21 cellular contexts compared by ENCODE assay signal in the genomic region with DNA sequence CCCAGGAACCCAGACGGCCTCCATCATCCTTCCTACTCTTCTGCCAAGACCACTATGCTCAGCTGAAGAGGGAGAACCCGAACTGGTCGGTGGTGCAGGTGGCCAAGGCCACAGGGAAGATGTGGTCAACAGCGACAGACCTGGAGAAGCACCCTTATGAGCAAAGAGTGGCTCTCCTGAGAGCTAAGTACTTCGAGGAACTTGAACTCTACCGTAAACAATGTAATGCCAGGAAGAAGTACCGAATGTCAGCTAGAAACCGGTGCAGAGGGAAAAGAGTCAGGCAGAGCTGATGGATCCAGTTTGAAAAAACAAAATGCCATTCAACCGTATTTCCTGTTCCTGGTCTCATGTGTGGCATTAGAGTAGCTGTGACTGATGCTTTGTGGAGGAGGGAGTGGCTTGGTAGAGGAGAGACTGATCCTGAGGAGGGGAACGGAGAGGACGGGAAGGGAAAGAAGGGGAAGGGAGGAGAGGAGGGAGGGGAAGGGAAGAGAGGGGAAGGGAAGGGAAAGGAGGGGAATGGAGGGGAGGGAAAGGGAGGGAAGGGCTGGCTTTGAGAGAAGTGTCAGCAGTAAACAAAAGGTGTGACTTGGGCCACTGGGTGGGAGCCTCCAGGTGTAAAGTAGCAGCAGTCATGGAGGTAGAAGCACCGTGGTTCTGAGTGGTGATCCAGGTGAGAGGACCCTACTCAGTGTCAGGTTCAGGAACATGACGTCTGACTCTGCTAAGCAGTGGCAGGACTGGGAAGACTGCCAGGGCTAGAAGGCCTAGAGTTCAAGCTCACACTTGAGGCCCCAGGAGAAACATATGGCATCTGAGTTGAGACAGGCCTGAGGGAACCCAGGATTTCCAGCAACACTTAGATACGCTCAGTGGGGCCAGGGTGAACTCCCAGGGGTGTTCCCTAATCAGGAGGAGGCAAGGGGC. TPM values are rescaled to one million over a fixed set of nuclear protein-coding genes. Genes with fewer than 3 reads are reported as not detected.
DNase-seq lines count a peak whose midpoint lies in the region; ATAC-seq and TF ChIP-seq lines count a peak whose summit lies in the region.
"Had no signal": no experiment of that assay in that cellular context is flagged by ENCODE, and none has a peak within 500 bp of the region (broad histone marks: within the 10 kb centered on the region; RNA-seq: fewer than 3 reads in every experiment).

No MANE protein-coding gene starts in this region.

- H3K27me3 Mint-ChIP-seq in CD4-positive, alpha-beta T cell, result peaks cover 49% of the 10 kb centered on the region

- intact Hi-C loops in CD4-positive, alpha-beta T cell (cut with DNase I, micrococcal nuclease), result no loop called here

- POLR2A ChIA-PET in CD4-positive, alpha-beta T cell (lab: Charles Lee), result no interaction called here

- H3K27ac ChIP-seq in CD4-positive, alpha-beta T cell (ENCODE audit: low read depth, low read length), result no peak overlapping the region

- peak; percentile 76 for DNase-seq in DMS 273 (lab: John Stamatoyannopoulos, UW; ENCODE audit: unreplicated experiment)
- DNase-seq in DMS79 (lab: John Stamatoyannopoulos, UW), result peak; percentile 73
- peak; percentile 11 for DNase-seq in NCI-H2171 (lab: John Stamatoyannopoulos, UW)
- peak; percentile 8 for DNase-seq in kidney tubule cell (ENCODE audit: low spot score)
- no peak for DNase-seq in CD4-positive, alpha-beta T cell
- no peak for DNase-seq in NCI-H2081 (lab: John Stamatoyannopoulos, UW)
- DNase-seq in activated naive CD4-positive, alpha-beta T cell treated with Interleukin-2 at 50 U/mL for 16 hours, result no peak
- DNase-seq: Caco-2; CD4-positive, CD25-positive, alpha-beta regulatory T cell; DND-41; GOT3; Karpas-422; NCI-H1694; NCI-H774; NK-92 treated with Interleukin-12 subunit alpha and Interleukin-12 subunit beta, amount 100 ng/mL, for 24 hours; SIG-M5; SK-N-SH; T-helper 2 cell had no signal

- no peak overlapping the region for H3K4me3 Mint-ChIP-seq in CD4-positive, alpha-beta T cell
- H3K4me3 Mint-ChIP-seq: CD4-positive, CD25-positive, alpha-beta regulatory T cell had no signal

- no peak for ATAC-seq in CD4-positive, alpha-beta T cell (ENCODE audit: poor library complexity)
- ATAC-seq: GM12878 had no signal

- H3K9me3 Mint-ChIP-seq in CD4-positive, alpha-beta T cell, result no peaks in the 10 kb centered on the region

- CTCF ChIA-PET in CD4-positive, alpha-beta T cell (lab: Charles Lee), result no interaction called here

- no peak for TF ChIP-seq CTCF in CD4-positive, alpha-beta T cell (IDR thresholded peaks at IDR 0.05)

- no peaks in the 10 kb centered on the region for H3K4me1 Mint-ChIP-seq in CD4-positive, alpha-beta T cell (ENCODE audit: low read depth)
- H3K4me1 Mint-ChIP-seq: CD4-positive, CD25-positive, alpha-beta regulatory T cell had no signal

- peaks cover 8% of the 10 kb centered on the region for H3K27me3 ChIP-seq in CD4-positive, alpha-beta T cell (ENCODE audit: control insufficient read depth, insufficient read depth, low read length)

- H3K27ac Mint-ChIP-seq in CD4-positive, alpha-beta T cell, result no peak overlapping the region
- H3K27ac Mint-ChIP-seq: CD4-positive, CD25-positive, alpha-beta regulatory T cell had no signal

- no peaks in the 10 kb centered on the region for H3K9me3 ChIP-seq in CD4-positive, alpha-beta T cell (ENCODE audit: control insufficient read depth, low read length)
- H3K9me3 ChIP-seq: Caco-2, SK-N-SH had no signal

- no peaks in the 10 kb centered on the region for H3K36me3 Mint-ChIP-seq in CD4-positive, alpha-beta T cell (ENCODE audit: low read depth)
- H3K36me3 Mint-ChIP-seq: CD4-positive, CD25-positive, alpha-beta regulatory T cell had no signal

RNA-seq across cellular contexts. Expression of a gene that starts 0.8 kb away (rescaled TPM):
- total RNA-seq in CD4-positive, alpha-beta T cell, result not detected
- total RNA-seq: Caco-2; CD4-positive, CD25-positive, alpha-beta regulatory T cell; GM12878; MCF 10A; NCI-H460 had no signal

Comparison
In these comparisons a context has a peak if more than half of its experiments do, and no peak if none do; other contexts are left out.
1. DNase-seq: peak in DMS 273 (single experiment), DMS79 (single experiment), NCI-H2171 (single experiment) and kidney tubule cell (single experiment); none in CD4-positive, alpha-beta T cell (0 of 10), NCI-H2081 (0 of 2) and activated naive CD4-positive, alpha-beta T cell treated with Interleukin-2 at 50 U/mL for 16 hours (single experiment).